ENCODE assay signal across 8 cellular contexts in genomic region chr21:34807881-34808568, GRCh38.
DNase-seq lines count a peak whose midpoint lies in the region; ATAC-seq and TF ChIP-seq lines count a peak whose summit lies in the region.

No MANE protein-coding gene starts in this region.

- no peaks in the 10 kb centered on the region for H3K9me3 ChIP-seq in adrenal gland (replicated peaks in 1 of 3)
- H3K9me3 ChIP-seq in mucosa of descending colon, result no peaks in the 10 kb centered on the region
- no peaks in the 10 kb centered on the region; the same call in 1 of the 2 replicates for H3K9me3 ChIP-seq in BE2C
- peaks cover 6% of the 10 kb centered on the region for H3K9me3 ChIP-seq in HAP-1

- in situ Hi-C loops in HAP-1 (cut with MboI; ENCODE audit: low sequenced_read_pairs), result no loop called here

- H3K36me3 ChIP-seq in adrenal gland (replicated peaks in 1 of 2) (no peaks in the 10 kb centered on the region), mucosa of descending colon (ENCODE audit: low read depth) (no peaks in the 10 kb centered on the region), BE2C (no peaks in the 10 kb centered on the region), HAP-1 (replicated peaks) (no peaks in the 10 kb centered on the region; the same call in 1 of the 2 replicates)

- CTCF ChIA-PET in T-cell (lab: Charles Lee), result no interaction called here

- peak overlapping the region in 4 of 5 donors; percentile 5 to 89 (median 76) for H3K27ac ChIP-seq in adrenal gland

- H3K9me3 Mint-ChIP-seq in T-cell, result no peaks in the 10 kb centered on the region

- H3K4me1 ChIP-seq in adrenal gland (replicated peaks in 1 of 2) (peaks cover 3 to 22% of the 10 kb centered on the region in 2 donors), mucosa of descending colon (ENCODE audit: low read depth) (peaks cover 13% of the 10 kb centered on the region), BE2C (no peaks in the 10 kb centered on the region), HAP-1 (no peaks in the 10 kb centered on the region; the same call in 1 of the 2 replicates)

- H3K27me3 ChIP-seq in adrenal gland (no peaks in the 10 kb centered on the region), BE2C (no peaks in the 10 kb centered on the region), HAP-1 (ENCODE audit: low read depth) (no peaks in the 10 kb centered on the region)

- peak in 1 of 2 donors; percentile 6 for TF ChIP-seq POLR2A in adrenal gland (IDR thresholded peaks at IDR 0.05)

- peak; percentile 34 to 53 (median 46) for ATAC-seq in T-cell (replicated peaks in 1 of 4)
- ATAC-seq in mucosa of descending colon, result peak; percentile 24
- ATAC-seq in stimulated activated naive CD8-positive, alpha-beta T cell treated with anti-CD3 and anti-CD28 coated beads, Interleukin-15, Interleukin-2, amounts not matched to agents 100 U/mL and 50 U/mL, for 24 hours, result peak; percentile 46

- H3K27ac Mint-ChIP-seq in T-cell, result peak overlapping the region; percentile 91 to 92

- 64 to 77% (median 71%) methylated on average over 15 of the region's 15 CpGs for WGBS in adrenal gland, 4 donors

- intact Hi-C loops in adrenal gland (cut with DNase I) (loop anchor here in 1 of 2 donors (10.0 kb wide), 1 partner anchor 77 kb away; no protein-coding TSS in a partner anchor), mucosa of descending colon (cut with DNase I, micrococcal nuclease) (no loop called here)

- no peak for TF ChIP-seq CTCF in adrenal gland (IDR thresholded peaks at IDR 0.05)
- no peak for TF ChIP-seq CTCF in mucosa of descending colon (IDR thresholded peaks at IDR 0.05)
- no peak for TF ChIP-seq CTCF in BE2C (IDR thresholded peaks at IDR 0.05; ENCODE audit: low read depth, low read length)

- no peaks in the 10 kb centered on the region for H3K27me3 Mint-ChIP-seq in T-cell

- peaks cover 39% of the 10 kb centered on the region for H3K36me3 Mint-ChIP-seq in T-cell

- POLR2A ChIA-PET in T-cell (lab: Charles Lee), result no interaction called here

- H3K4me3 Mint-ChIP-seq in T-cell, result peak overlapping the region; percentile 24 to 58 (median 50)

- peak; percentile 58 for DNase-seq in GOT3 (lab: John Stamatoyannopoulos, UW)
- peak in 32 of 34 experiments; percentile 5 to 55 (median 32) for DNase-seq in T-cell
- DNase-seq in adrenal gland, result peak; percentile 37 to 85 (median 73)
- DNase-seq in mucosa of descending colon, result no peak
- peak; percentile 80 for DNase-seq in stimulated activated naive CD8-positive, alpha-beta T cell treated with anti-CD3 and anti-CD28 coated beads, Interleukin-15, Interleukin-2, amounts not matched to agents 100 U/mL and 50 U/mL, for 24 hours
- DNase-seq in BE2C, result no peak
- DNase-seq in HAP-1 (ENCODE audit: low spot score in 2 of 2), result no peak
- no peak for DNase-seq in NCI-H748 treated with DMSO at 0.1 percent for 48 hours (lab: John Stamatoyannopoulos, UW)

- H3K4me3 ChIP-seq in adrenal gland (no peak overlapping the region), mucosa of descending colon (no peak overlapping the region), BE2C (ENCODE audit: low read depth, low read length) (no peak overlapping the region), HAP-1 (no peak overlapping the region)

- H3K4me1 Mint-ChIP-seq in T-cell, result peaks cover 84 to 87% (median 86%) of the 10 kb centered on the region in 3 donors

Comparison
In these comparisons a context has a peak if more than half of its experiments do, and no peak if none do; other contexts are left out.
1. DNase-seq: peak in GOT3 (single experiment), T-cell (32 of 34), adrenal gland (7 of 7) and stimulated activated naive CD8-positive, alpha-beta T cell treated with anti-CD3 and anti-CD28 coated beads, Interleukin-15, Interleukin-2, amounts not matched to agents 100 U/mL and 50 U/mL, for 24 hours (single experiment); none in mucosa of descending colon (0 of 3), BE2C (single experiment), HAP-1 (0 of 2) and NCI-H748 treated with DMSO at 0.1 percent for 48 hours (single experiment).
2. Peak in every context shown above with its lines, with median percentiles within 50 percentile points of each other: ATAC-seq.